1 cellular context compared by ENCODE assay signal in genomic region chr2:98759827-98760625, GRCh38.
TF ChIP-seq lines count a peak whose summit lies in the region.

No MANE protein-coding gene starts in this region.

TF ChIP-seq in HepG2, 621 proteins besides CTCF, POLR2A, EP300 and RAD21 (continued from another document):
- TF ChIP-seq KLF15 (CRISPR knock-in tag; IDR thresholded peaks at IDR 0.05; ENCODE audit: borderline replicate concordance), result no peak
- TF ChIP-seq ZNF577 (CRISPR knock-in tag; IDR thresholded peaks at IDR 0.05; ENCODE audit: borderline replicate concordance, low read depth), result no peak
- TF ChIP-seq REPIN1 (CRISPR knock-in tag; IDR thresholded peaks at IDR 0.05; ENCODE audit: borderline replicate concordance, low read depth), result no peak
- TF ChIP-seq HNF4A (CRISPR knock-in tag; IDR thresholded peaks at IDR 0.05), result no peak
- TF ChIP-seq HDAC6 (IDR thresholded peaks at IDR 0.05; ENCODE audit: low read depth, low read length), result no peak
- no peak for TF ChIP-seq RXRA (CRISPR knock-in tag; IDR thresholded peaks at IDR 0.05)
- TF ChIP-seq SRSF4 (IDR thresholded peaks at IDR 0.05; ENCODE audit: low read depth, low read length, poor library complexity, severe bottlenecking), result no peak
- TF ChIP-seq, protein P1, sequence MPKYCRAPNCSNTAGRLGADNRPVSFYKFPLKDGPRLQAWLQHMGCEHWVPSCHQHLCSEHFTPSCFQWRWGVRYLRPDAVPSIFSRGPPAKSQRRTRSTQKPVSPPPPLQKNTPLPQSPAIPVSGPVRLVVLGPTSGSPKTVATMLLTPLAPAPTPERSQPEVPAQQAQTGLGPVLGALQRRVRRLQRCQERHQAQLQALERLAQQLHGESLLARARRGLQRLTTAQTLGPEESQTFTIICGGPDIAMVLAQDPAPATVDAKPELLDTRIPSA (CRISPR knock-in tag; IDR thresholded peaks at IDR 0.05; ENCODE audit: borderline replicate concordance), result no peak
